ENCODE assay signal across 1 cellular context in genomic region chr5:179825655-179826182, GRCh38.
TF ChIP-seq lines count a peak whose summit lies in the region.

No MANE protein-coding gene starts in this region.

TF ChIP-seq in GM12878, 131 proteins besides CTCF, POLR2A, EP300 and RAD21:
- TF ChIP-seq POLR2AphosphoS2 (IDR thresholded peaks at IDR 0.05; ENCODE audit: low read depth, low read length), result peak; percentile 31; the same call in 1 of the 2 replicates
- no peak for TF ChIP-seq TCF12 (IDR thresholded peaks at IDR 0.05; ENCODE audit: low read depth, low read length)
- TF ChIP-seq POLR2AphosphoS5 (IDR thresholded peaks at IDR 0.05; ENCODE audit: low read length), result peak; percentile 37; the same call in 1 of the 2 replicates
